Comparison of ENCODE assay signal across 8 cellular contexts in the genomic region with DNA sequence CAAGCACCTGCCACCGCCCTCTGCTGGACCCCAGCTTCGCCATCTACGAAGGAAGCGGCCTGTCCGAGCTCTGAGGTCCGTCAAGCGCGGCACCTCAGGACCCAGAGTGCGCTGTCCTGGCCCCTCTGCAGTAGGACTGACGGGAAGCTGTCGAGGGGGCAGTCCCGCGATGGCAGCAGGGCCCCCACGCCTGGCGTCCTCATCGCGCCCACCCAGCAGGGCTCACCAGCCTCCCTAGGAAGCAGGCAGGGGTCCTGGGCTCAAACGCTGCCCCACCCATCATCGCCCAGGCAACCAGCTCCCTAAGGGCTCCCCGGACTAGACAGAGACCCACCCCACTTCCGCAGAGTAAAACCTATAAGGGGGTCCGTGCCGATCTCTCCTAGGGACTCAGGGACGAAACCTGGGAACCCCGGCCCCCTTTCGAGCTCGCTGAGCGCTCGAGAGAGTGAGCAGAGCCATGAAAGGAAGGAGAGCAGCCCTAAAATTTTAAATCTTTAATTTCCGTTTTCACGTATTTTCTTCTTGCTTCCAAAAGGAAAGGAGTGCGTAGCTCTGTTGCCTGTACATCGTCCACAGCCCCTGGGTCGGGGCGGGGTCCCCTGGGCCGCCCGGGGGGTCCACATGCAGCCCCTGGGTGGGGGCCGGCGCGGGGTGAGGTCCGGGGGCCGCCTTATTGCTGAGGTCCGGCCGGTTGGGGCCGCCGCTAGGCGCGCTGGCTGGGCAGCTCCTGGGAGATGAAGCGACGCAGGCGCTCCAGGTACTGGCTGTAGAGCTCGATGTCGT. TPM values are rescaled to one million over a fixed set of nuclear protein-coding genes. Genes with fewer than 3 reads are reported as not detected.
A peak's percentile ranks its signal among the peaks of the same experiment; 100 is the strongest.
DNase-seq lines count a peak whose midpoint lies in the region; ATAC-seq and TF ChIP-seq lines count a peak whose summit lies in the region.
"Not testable (repeated sequence)": the region's sequence is repeated elsewhere in the genome, so short reads cannot be mapped to it uniquely, and the experiment has no call there.

No MANE protein-coding gene starts in this region.

- H3K9ac ChIP-seq in DND-41 (ENCODE audit: low read depth, low read length) (peak overlapping the region; percentile 98), duodenal mucosa (ENCODE audit: low read depth in 1 of 2, low read length in 2 of 2) (peak overlapping the region; percentile 78 to 89), iPS-15b (ENCODE audit: low read depth, low read length) (peak overlapping the region; percentile 76)

- DNase-seq in DND-41; HFF-Myc (ENCODE audit: extremely low read depth, low read depth); activated T-cell treated with anti-CD3 and anti-CD28 coated beads, Interleukin-2, amount 50 U/mL, for 72 hours; neural crest cell (ENCODE audit: low read depth, low spot score): not testable (repeated sequence)
- DNase-seq in NCI-H1105 treated with DMSO at 0.1 percent for 48 hours (lab: John Stamatoyannopoulos, UW): peak; percentile 22

- H4K20me1 ChIP-seq in DND-41 (ENCODE audit: insufficient read depth, low read length): peaks cover 41% of the 10 kb centered on the region

- peak overlapping the region; percentile 98 to 99 for H3K4me3 Mint-ChIP-seq in activated T-cell treated with anti-CD3 and anti-CD28 coated beads, Interleukin-2, amount 50 U/mL, for 72 hours
- H3K4me3 Mint-ChIP-seq in neural crest cell: peak overlapping the region; percentile 94

- H3K4me1 Mint-ChIP-seq in activated T-cell treated with anti-CD3 and anti-CD28 coated beads, Interleukin-2, amount 50 U/mL, for 72 hours (ENCODE audit: low read depth): peaks cover 23% of the 10 kb centered on the region
- H3K4me1 Mint-ChIP-seq in neural crest cell: peaks cover 24% of the 10 kb centered on the region

- H3K27ac ChIP-seq in DND-41 (ENCODE audit: low read length) (peak overlapping the region; percentile 74), duodenal mucosa (ENCODE audit: low read depth, low read length) (peak overlapping the region; percentile 80), temporal lobe (ENCODE audit: low read depth, low read length) (peak overlapping the region; percentile 85)

- not testable (repeated sequence) for TF ChIP-seq CTCF in DND-41 (IDR thresholded peaks at IDR 0.05; ENCODE audit: borderline replicate concordance, extremely low read depth, low read length, poor library complexity, severe bottlenecking); neural crest cell (conservative IDR thresholded peaks at IDR 0.05)
- TF ChIP-seq CTCF in HFF-Myc (IDR thresholded peaks at IDR 0.05; ENCODE audit: low read depth, low read length, missing control alignments): peak; percentile 20

- H3K27ac Mint-ChIP-seq in activated T-cell treated with anti-CD3 and anti-CD28 coated beads, Interleukin-2, amount 50 U/mL, for 72 hours: peak overlapping the region; percentile 85
- peak overlapping the region; percentile 91 for H3K27ac Mint-ChIP-seq in neural crest cell (ENCODE audit: unreplicated experiment)

- not testable (repeated sequence) for H3K27me3 ChIP-seq in DND-41 (ENCODE audit: insufficient read depth, low read length, poor library complexity); duodenal mucosa (ENCODE audit: control insufficient read depth in 1 of 2, insufficient read depth in 2 of 2, low read length in 2 of 2); iPS-15b (ENCODE audit: control insufficient read depth, insufficient read depth, low read length)

- H3K4me1 ChIP-seq in DND-41 (ENCODE audit: insufficient read depth, low read length): peaks cover 40% of the 10 kb centered on the region
- peaks cover 19 to 23% of the 10 kb centered on the region in 2 donors for H3K4me1 ChIP-seq in duodenal mucosa (ENCODE audit: control insufficient read depth in 1 of 2, insufficient read depth in 2 of 2, low read length in 2 of 2)
- not testable (repeated sequence) for H3K4me1 ChIP-seq in iPS-15b (ENCODE audit: control insufficient read depth, insufficient read depth, low read length)

- peaks cover 34% of the 10 kb centered on the region for H3K36me3 ChIP-seq in DND-41 (ENCODE audit: insufficient read depth, low read length)
- not testable (repeated sequence) for H3K36me3 ChIP-seq in duodenal mucosa (ENCODE audit: control insufficient read depth in 1 of 2, insufficient read depth in 2 of 2, low read length in 2 of 2); iPS-15b (ENCODE audit: control insufficient read depth, insufficient read depth, low read length)

- peaks cover 58% of the 10 kb centered on the region for H3K79me2 ChIP-seq in DND-41 (ENCODE audit: insufficient read depth, low read length)

- H3K36me3 Mint-ChIP-seq in activated T-cell treated with anti-CD3 and anti-CD28 coated beads, Interleukin-2, amount 50 U/mL, for 72 hours (ENCODE audit: insufficient read depth in 2 of 2); neural crest cell (ENCODE audit: low read depth): not testable (repeated sequence)

- H2AFZ ChIP-seq in DND-41 (ENCODE audit: low read depth, low read length): peak overlapping the region; percentile 91

- H3K27me3 Mint-ChIP-seq in activated T-cell treated with anti-CD3 and anti-CD28 coated beads, Interleukin-2, amount 50 U/mL, for 72 hours (ENCODE audit: low read depth); neural crest cell (ENCODE audit: low read depth): not testable (repeated sequence)

- H3K9me3 Mint-ChIP-seq in activated T-cell treated with anti-CD3 and anti-CD28 coated beads, Interleukin-2, amount 50 U/mL, for 72 hours; neural crest cell: not testable (repeated sequence)

- H3K9me3 ChIP-seq in DND-41 (ENCODE audit: insufficient read depth, low read length, severe bottlenecking); duodenal mucosa (ENCODE audit: control insufficient read depth in 1 of 2, low read length in 2 of 2); iPS-15b (ENCODE audit: control insufficient read depth, insufficient read depth, low read length): not testable (repeated sequence)

- H3K4me2 ChIP-seq in DND-41 (ENCODE audit: insufficient read depth, low read length): peak overlapping the region; percentile 83

- ATAC-seq in DND-41 (ENCODE audit: insufficient read depth, low read depth): peak; percentile 5; the same call in 1 of the 3 replicates
- peak in 1 of 2 donors; percentile 21 for ATAC-seq in activated T-cell treated with anti-CD3 and anti-CD28 coated beads, Interleukin-2, amount 50 U/mL, for 72 hours (replicated peaks in 1 of 2)

- H3K4me3 ChIP-seq in DND-41 (ENCODE audit: low read depth in 1 of 2, low read length in 2 of 2): peak overlapping the region; percentile 99 to 100; a peak in 3 of 4 replicates
- peak overlapping the region; percentile 52 for H3K4me3 ChIP-seq in HFF-Myc (replicated peaks; ENCODE audit: low read depth, low read length)
- peak overlapping the region; percentile 86 to 97 for H3K4me3 ChIP-seq in duodenal mucosa (ENCODE audit: low read depth in 1 of 2, low read length in 2 of 2)
- H3K4me3 ChIP-seq in iPS-15b (ENCODE audit: low read depth, low read length): peak overlapping the region; percentile 89

RNA-seq across cellular contexts. Expression of gene ABHD17A, which starts 8.6 kb away (rescaled TPM):
- total RNA-seq in activated T-cell treated with anti-CD3 and anti-CD28 coated beads, Interleukin-2, amount 50 U/mL, for 72 hours: 10 to 100 TPM; 84.2 to 92.1 TPM
- total RNA-seq in neural crest cell (73.9 and 74.1 TPM in 2 replicates), temporal lobe (22.6 TPM)

RNA-seq across cellular contexts. Expression of gene KLF16, which starts 13.3 kb away (rescaled TPM):
- 10 to 100 TPM; 26.4 to 27.5 TPM for total RNA-seq in activated T-cell treated with anti-CD3 and anti-CD28 coated beads, Interleukin-2, amount 50 U/mL, for 72 hours
- total RNA-seq in neural crest cell (18.9 and 20.7 TPM in 2 replicates), temporal lobe (3.4 TPM)

RNA-seq across cellular contexts. Expression of gene REXO1, which starts 28.4 kb away (rescaled TPM):
- total RNA-seq in activated T-cell treated with anti-CD3 and anti-CD28 coated beads, Interleukin-2, amount 50 U/mL, for 72 hours: 10 to 100 TPM; 41.4 to 46.5 TPM
- total RNA-seq in neural crest cell: 40.8 and 45.3 TPM in 2 replicates
- total RNA-seq in temporal lobe: 9.6 TPM

RNA-seq across cellular contexts. Expression of gene ADAT3, which starts 28.5 kb away (rescaled TPM):
- total RNA-seq in activated T-cell treated with anti-CD3 and anti-CD28 coated beads, Interleukin-2, amount 50 U/mL, for 72 hours: 1 to 10 TPM; 4.2 to 4.5 TPM
- total RNA-seq in neural crest cell (13.7 and 14.1 TPM in 2 replicates), temporal lobe (0.74 TPM)

RNA-seq across cellular contexts. Expression of gene SCAMP4, which starts 28.5 kb away (rescaled TPM):
- total RNA-seq in activated T-cell treated with anti-CD3 and anti-CD28 coated beads, Interleukin-2, amount 50 U/mL, for 72 hours: 10 to 100 TPM; 36.5 to 42.6 TPM
- total RNA-seq in neural crest cell (71.2 and 79.9 TPM in 2 replicates), temporal lobe (22.1 TPM)
